Comparison of ENCODE assay signal across 31 cellular contexts in genomic region chr3:110708166-110708565, GRCh38.
"Had no signal": no experiment of that assay in that cellular context is flagged by ENCODE, and none has a peak within 500 bp of the region (broad histone marks: within the 10 kb centered on the region; RNA-seq: fewer than 3 reads in every experiment).

No MANE protein-coding gene starts in this region.

- H3K4me3 ChIP-seq: breast epithelium, heart right ventricle, ovary, sigmoid colon, smooth muscle cell, upper lobe of left lung, vagina had no signal

- H3K36me3 Mint-ChIP-seq: activated naive CD8-positive, alpha-beta T cell; naive B cell; stimulated activated memory B cell treated with anti-CD40 and anti-IgM and Interleukin-4, amounts not matched to agents 10 μg/mL and 1 μg/mL and 100 μg/mL, for 72 hours had no signal

- H3K4me3 Mint-ChIP-seq: activated naive CD8-positive, alpha-beta T cell; activated T-cell treated with anti-CD3 and anti-CD28 coated beads, Interleukin-2, amount 50 U/mL, for 72 hours; dendritic cell treated with granulocyte-macrophage colony-stimulating factor and Interleukin-4, amounts not matched to agents 40 ng/mL and 50 ng/mL, for 4 days; endodermal cell; mesothelial cell of epicardium; naive B cell; stimulated activated memory B cell treated with anti-CD40 and anti-IgM and Interleukin-4, amounts not matched to agents 10 μg/mL and 1 μg/mL and 100 μg/mL, for 72 hours; stimulated activated naive CD8-positive, alpha-beta T cell treated with anti-CD3 and anti-CD28 coated beads, Interleukin-15, amount 100 ng/mL, for 72 hours had no signal

- H3K9me3 ChIP-seq: breast epithelium, ovary, sigmoid colon, upper lobe of left lung, vagina had no signal

- H3K4me1 Mint-ChIP-seq: mesothelial cell of epicardium; naive B cell; stimulated activated memory B cell treated with anti-CD40 and anti-IgM and Interleukin-4, amounts not matched to agents 10 μg/mL and 1 μg/mL and 100 μg/mL, for 72 hours; stimulated activated naive CD8-positive, alpha-beta T cell treated with anti-CD3 and anti-CD28 coated beads, Interleukin-15, amount 100 ng/mL, for 72 hours had no signal

- H3K36me3 ChIP-seq: breast epithelium, heart right ventricle, ovary, sigmoid colon, upper lobe of left lung, vagina had no signal

- H3K4me2 ChIP-seq: smooth muscle cell had no signal

- H3K27me3 ChIP-seq: breast epithelium, foreskin keratinocyte, heart right ventricle, ovary, sigmoid colon, upper lobe of left lung, vagina had no signal

- H3K27me3 Mint-ChIP-seq: dendritic cell treated with granulocyte-macrophage colony-stimulating factor and Interleukin-4, amounts not matched to agents 40 ng/mL and 50 ng/mL, for 4 days; progenitor cell of endocrine pancreas; stimulated activated memory B cell treated with anti-CD40 and anti-IgM and Interleukin-4, amounts not matched to agents 10 μg/mL and 1 μg/mL and 100 μg/mL, for 72 hours had no signal

- H3K27ac Mint-ChIP-seq: activated naive CD8-positive, alpha-beta T cell; activated T-cell treated with anti-CD3 and anti-CD28 coated beads, Interleukin-2, amount 50 U/mL, for 72 hours; dendritic cell treated with granulocyte-macrophage colony-stimulating factor and Interleukin-4, amounts not matched to agents 40 ng/mL and 50 ng/mL, for 4 days; endodermal cell; mesothelial cell of epicardium; naive B cell; progenitor cell of endocrine pancreas; stimulated activated memory B cell treated with anti-CD40 and anti-IgM and Interleukin-4, amounts not matched to agents 10 μg/mL and 1 μg/mL and 100 μg/mL, for 72 hours; stimulated activated naive CD8-positive, alpha-beta T cell treated with anti-CD3 and anti-CD28 coated beads, Interleukin-15, amount 100 ng/mL, for 72 hours had no signal

- H3K4me1 ChIP-seq: breast epithelium, foreskin keratinocyte, heart right ventricle, sigmoid colon, upper lobe of left lung, vagina had no signal

- ATAC-seq: activated T-cell treated with anti-CD3 and anti-CD28 coated beads, Interleukin-2, amount 50 U/mL, for 72 hours; esophagus mucosa; foreskin keratinocyte; heart right ventricle; left ventricle myocardium superior; stimulated activated memory B cell treated with anti-CD40 and anti-IgM and Interleukin-4, amounts not matched to agents 10 μg/mL and 1 μg/mL and 100 μg/mL, for 72 hours; stimulated activated naive CD8-positive, alpha-beta T cell treated with anti-CD3 and anti-CD28 coated beads, Interleukin-15, amount 100 ng/mL, for 72 hours had no signal

- H3K27ac ChIP-seq: breast epithelium, foreskin keratinocyte, heart right ventricle, ovary, sigmoid colon, upper lobe of left lung, vagina had no signal

- DNase-seq: activated CD4-positive, alpha-beta T cell treated with anti-CD3 and anti-CD28 coated beads for 4 hours; activated CD4-positive, alpha-beta T cell treated with anti-CD3 and anti-CD28 coated beads, Interleukin-2, amount 50 U/mL, for 4 hours; activated naive CD4-positive, alpha-beta T cell treated with Interleukin-2 at 50 U/mL for 16 hours; activated T-cell treated with anti-CD3 and anti-CD28 coated beads for 4 hours; activated T-cell treated with anti-CD3 and anti-CD28 coated beads, Interleukin-2, amount 50 U/mL, for 72 hours; aorta; central memory CD4-positive, alpha-beta T cell; endodermal cell; foreskin keratinocyte; heart right ventricle; left ventricle myocardium superior; mammary epithelial cell; naive B cell; ovary; retina; sigmoid colon; stimulated activated CD4-positive, alpha-beta T cell treated with anti-CD3 and anti-CD28 coated beads, Interleukin-1b, Interleukin-23, amount 100 ng/mL, for 48 hours; stimulated activated CD4-positive, alpha-beta T cell treated with anti-CD3 and anti-CD28 coated beads, Interleukin-4, amount 100 ng/mL, for 4 hours; stimulated activated CD8-positive, alpha-beta memory T cell treated with anti-CD3 and anti-CD28 coated beads, Interleukin-4, amount 100 ng/mL, for 48 hours; stimulated activated naive CD8-positive, alpha-beta T cell treated with anti-CD3 and anti-CD28 coated beads, Interleukin-15, amount 100 ng/mL, for 72 hours; substantia nigra; upper lobe of left lung had no signal
